17 cellular contexts compared by ENCODE assay signal in the genomic region with DNA sequence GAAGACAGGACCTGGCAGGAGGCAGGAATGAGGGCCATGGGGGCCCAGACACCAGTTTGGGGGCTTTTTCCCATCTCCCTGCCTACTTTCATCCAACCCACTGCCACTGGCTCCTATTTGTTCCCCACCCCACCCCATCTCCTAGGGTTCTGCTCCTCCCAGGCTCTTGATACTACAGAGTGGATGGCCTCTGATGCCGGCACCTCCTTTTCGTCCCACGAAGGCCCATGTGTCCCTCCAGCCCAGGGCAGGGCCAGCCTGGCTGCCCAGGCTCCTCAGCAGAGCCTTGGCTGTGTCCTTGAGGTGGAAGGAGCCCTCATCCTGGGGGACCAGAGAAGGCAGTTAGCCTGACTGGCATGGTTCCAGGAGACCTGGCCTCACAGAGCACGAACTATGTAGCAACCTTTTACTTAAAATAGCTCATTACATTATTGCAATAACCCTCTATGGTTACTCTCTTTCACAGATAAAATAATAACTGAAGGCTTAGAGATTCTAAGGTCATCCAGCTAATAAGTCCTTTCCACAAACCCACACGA. TPM values are rescaled to one million over a fixed set of nuclear protein-coding genes. Genes with fewer than 3 reads are reported as not detected.
"Had no signal": no experiment of that assay in that cellular context is flagged by ENCODE, and none has a peak within 500 bp of the region (broad histone marks: within the 10 kb centered on the region; RNA-seq: fewer than 3 reads in every experiment).

No MANE protein-coding gene starts in this region.

- H3K9me3 ChIP-seq: right atrium auricular region had no signal

- H3K27me3 Mint-ChIP-seq: activated CD8-positive, alpha-beta T cell treated with anti-CD3 and anti-CD28 coated beads for 36 hours; effector memory CD8-positive, alpha-beta T cell; naive B cell; T-cell had no signal

- H3K4me3 ChIP-seq: lung, right atrium auricular region, skin epidermis had no signal

- H3K27ac ChIP-seq: right atrium auricular region, skin epidermis, VCaP had no signal

- ATAC-seq: activated CD8-positive, alpha-beta T cell treated with anti-CD3 and anti-CD28 coated beads for 36 hours; effector memory CD8-positive, alpha-beta T cell; T-cell had no signal

- H3K9me3 Mint-ChIP-seq: activated CD8-positive, alpha-beta T cell treated with anti-CD3 and anti-CD28 coated beads for 36 hours; effector memory CD8-positive, alpha-beta T cell; naive B cell; T-cell had no signal

- H3K27ac Mint-ChIP-seq: activated CD8-positive, alpha-beta T cell treated with anti-CD3 and anti-CD28 coated beads for 36 hours; effector memory CD8-positive, alpha-beta T cell; T-cell had no signal

- H3K4me3 Mint-ChIP-seq: activated CD8-positive, alpha-beta T cell treated with anti-CD3 and anti-CD28 coated beads for 36 hours; effector memory CD8-positive, alpha-beta T cell; T-cell had no signal

- DNase-seq: activated CD8-positive, alpha-beta memory T cell treated with anti-CD3 and anti-CD28 coated beads, Interleukin-2, amount 50 U/mL, for 4 hours; activated CD8-positive, alpha-beta T cell treated with anti-CD3 and anti-CD28 coated beads for 36 hours; activated naive CD4-positive, alpha-beta T cell; effector memory CD8-positive, alpha-beta T cell; erythroblast; midbrain; naive B cell; nucleus accumbens; T-cell; T1000; trophoblast cell had no signal

- H3K27me3 ChIP-seq: right atrium auricular region had no signal

RNA-seq across cellular contexts. Expression of a gene that starts 18.4 kb away (rescaled TPM):
- total RNA-seq: activated CD8-positive, alpha-beta T cell treated with anti-CD3 and anti-CD28 coated beads for 36 hours; cardiac septum; lung; posterior vena cava; right atrium auricular region; T-cell had no signal

RNA-seq across cellular contexts. Expression of a gene that starts 19.8 kb away (rescaled TPM):
- total RNA-seq: activated CD8-positive, alpha-beta T cell treated with anti-CD3 and anti-CD28 coated beads for 36 hours had no signal

RNA-seq across cellular contexts. Expression of a gene that starts 52.9 kb away (rescaled TPM):
- total RNA-seq: right atrium auricular region had no signal
